In genomic region chr13:20366056-20366455, GRCh38 we compare ENCODE assay signal across 27 cellular contexts.
"Had no signal": no experiment of that assay in that cellular context is flagged by ENCODE, and none has a peak within 500 bp of the region (broad histone marks: within the 10 kb centered on the region; RNA-seq: fewer than 3 reads in every experiment).

No MANE protein-coding gene starts in this region.

- H3K4me3 Mint-ChIP-seq: stimulated activated effector memory CD8-positive, alpha-beta T cell treated with anti-CD3 and anti-CD28 coated beads, Interleukin-12 subunit alpha, Interleukin-12 subunit beta, amount 100 ng/mL, for 72 hours; stimulated activated memory B cell treated with anti-CD40 and anti-IgM and Interleukin-4, amounts not matched to agents 10 μg/mL and 1 μg/mL and 100 μg/mL, for 72 hours; stimulated activated naive B cell treated with anti-CD40 and anti-IgM and Interleukin-4, amounts not matched to agents 10 μg/mL and 1 μg/mL and 100 μg/mL, for 72 hours; stimulated activated naive CD8-positive, alpha-beta T cell treated with anti-CD3 and anti-CD28 coated beads, Interleukin-15, amount 100 ng/mL, for 72 hours; stimulated activated naive CD8-positive, alpha-beta T cell treated with anti-CD3 and anti-CD28 coated beads, Interleukin-15, Interleukin-2, amounts not matched to agents 100 ng/mL and 50 ng/mL, for 24 hours; type B pancreatic cell had no signal

- H3K27ac Mint-ChIP-seq: stimulated activated effector memory CD8-positive, alpha-beta T cell treated with anti-CD3 and anti-CD28 coated beads, Interleukin-12 subunit alpha, Interleukin-12 subunit beta, amount 100 ng/mL, for 72 hours; stimulated activated memory B cell treated with anti-CD40 and anti-IgM and Interleukin-4, amounts not matched to agents 10 μg/mL and 1 μg/mL and 100 μg/mL, for 72 hours; stimulated activated naive B cell treated with anti-CD40 and anti-IgM and Interleukin-4, amounts not matched to agents 10 μg/mL and 1 μg/mL and 100 μg/mL, for 72 hours; stimulated activated naive CD8-positive, alpha-beta T cell treated with anti-CD3 and anti-CD28 coated beads, Interleukin-15, amount 100 ng/mL, for 72 hours; stimulated activated naive CD8-positive, alpha-beta T cell treated with anti-CD3 and anti-CD28 coated beads, Interleukin-15, Interleukin-2, amounts not matched to agents 100 ng/mL and 50 ng/mL, for 24 hours; type B pancreatic cell had no signal

- H3K4me1 Mint-ChIP-seq: stimulated activated memory B cell treated with anti-CD40 and anti-IgM and Interleukin-4, amounts not matched to agents 10 μg/mL and 1 μg/mL and 100 μg/mL, for 72 hours; stimulated activated naive B cell treated with anti-CD40 and anti-IgM and Interleukin-4, amounts not matched to agents 10 μg/mL and 1 μg/mL and 100 μg/mL, for 72 hours had no signal

- H3K4me3 ChIP-seq: stomach, suprapubic skin, testis, thoracic aorta, thyroid gland, tibial artery, tibial nerve, transverse colon, upper lobe of left lung, upper lobe of right lung, uterus, vagina had no signal

- H3K36me3 Mint-ChIP-seq: stimulated activated memory B cell treated with anti-CD40 and anti-IgM and Interleukin-4, amounts not matched to agents 10 μg/mL and 1 μg/mL and 100 μg/mL, for 72 hours; stimulated activated naive B cell treated with anti-CD40 and anti-IgM and Interleukin-4, amounts not matched to agents 10 μg/mL and 1 μg/mL and 100 μg/mL, for 72 hours; type B pancreatic cell had no signal

- H3K36me3 ChIP-seq: stomach, suprapubic skin, thoracic aorta, thyroid gland, tibial artery, tibial nerve, transverse colon, upper lobe of left lung, upper lobe of right lung, uterus, vagina had no signal

- H3K27ac ChIP-seq: stomach, suprapubic skin, testis, thoracic aorta, thyroid gland, tibial artery, tibial nerve, transverse colon, upper lobe of left lung, upper lobe of right lung, uterus, vagina had no signal

- H3K9me3 Mint-ChIP-seq: stimulated activated effector memory CD8-positive, alpha-beta T cell treated with anti-CD3 and anti-CD28 coated beads, Interleukin-12 subunit alpha, Interleukin-12 subunit beta, amount 100 ng/mL, for 72 hours; stimulated activated memory B cell treated with anti-CD40 and anti-IgM and Interleukin-4, amounts not matched to agents 10 μg/mL and 1 μg/mL and 100 μg/mL, for 72 hours; stimulated activated naive B cell treated with anti-CD40 and anti-IgM and Interleukin-4, amounts not matched to agents 10 μg/mL and 1 μg/mL and 100 μg/mL, for 72 hours; stimulated activated naive CD8-positive, alpha-beta T cell treated with anti-CD3 and anti-CD28 coated beads, Interleukin-15, amount 100 ng/mL, for 72 hours; type B pancreatic cell had no signal

- ATAC-seq: stimulated activated effector memory CD8-positive, alpha-beta T cell treated with anti-CD3 and anti-CD28 coated beads, Interleukin-12 subunit alpha, Interleukin-12 subunit beta, amount 100 ng/mL, for 72 hours; stimulated activated memory B cell treated with anti-CD40 and anti-IgM and Interleukin-4, amounts not matched to agents 10 μg/mL and 1 μg/mL and 100 μg/mL, for 72 hours; stimulated activated naive B cell treated with anti-CD40 and anti-IgM and Interleukin-4, amounts not matched to agents 10 μg/mL and 1 μg/mL and 100 μg/mL, for 72 hours; stimulated activated naive CD8-positive, alpha-beta T cell treated with anti-CD3 and anti-CD28 coated beads, Interleukin-15, amount 100 ng/mL, for 72 hours; stimulated activated naive CD8-positive, alpha-beta T cell treated with anti-CD3 and anti-CD28 coated beads, Interleukin-15, Interleukin-2, amounts not matched to agents 100 U/mL and 50 U/mL, for 24 hours; upper lobe of right lung had no signal

- H3K4me1 ChIP-seq: stomach, testis, tibial artery, transverse colon, upper lobe of left lung, upper lobe of right lung, uterus, vagina had no signal

- DNase-seq: stimulated activated CD4-positive, alpha-beta T cell treated with anti-CD3 and anti-CD28 coated beads, Interleukin-2, amount 100 ng/mL, for 48 hours; stimulated activated CD4-positive, alpha-beta T cell treated with anti-CD3 and anti-CD28 coated beads, Interleukin-4, amount 100 ng/mL, for 1 hour; stimulated activated CD4-positive, alpha-beta T cell treated with anti-CD3 and anti-CD28 coated beads, Interleukin-4, amount 100 ng/mL, for 24 hours; stimulated activated CD4-positive, alpha-beta T cell treated with anti-CD3 and anti-CD28 coated beads, Interleukin-4, amount 100 ng/mL, for 4 hours; stimulated activated CD8-positive, alpha-beta memory T cell treated with anti-CD3 and anti-CD28 coated beads, Interleukin-4, amount 100 ng/mL, for 48 hours; stimulated activated naive B cell treated with anti-CD40 and anti-IgM and Interleukin-4, amounts not matched to agents 10 μg/mL and 1 μg/mL and 100 μg/mL, for 72 hours; stimulated activated naive CD4-positive, alpha-beta T cell; stimulated activated naive CD4-positive, alpha-beta T cell treated with Interleukin-2 at 50 U/mL for 16 hours; stimulated activated naive CD8-positive, alpha-beta T cell treated with anti-CD3 and anti-CD28 coated beads, Interleukin-15, amount 100 ng/mL, for 72 hours; stimulated activated naive CD8-positive, alpha-beta T cell treated with anti-CD3 and anti-CD28 coated beads, Interleukin-15, Interleukin-2, amounts not matched to agents 100 U/mL and 50 U/mL, for 24 hours; stomach; substantia nigra; testis; thyroid gland; tibial artery; transverse colon; upper lobe of left lung; upper lobe of right lung; uterus had no signal

- H3K27me3 ChIP-seq: testis, thyroid gland, tibial nerve, upper lobe of left lung, upper lobe of right lung, uterus, vagina had no signal

- H3K9me3 ChIP-seq: stomach, suprapubic skin, testis, thoracic aorta, thyroid gland, tibial artery, tibial nerve, transverse colon, upper lobe of left lung, upper lobe of right lung, uterus, vagina had no signal
